8 cellular contexts compared by ENCODE assay signal in genomic region chr1:152110365-152110859, GRCh38. TPM values are rescaled to one million over a fixed set of nuclear protein-coding genes. Genes with fewer than 3 reads are reported as not detected.
DNase-seq lines count a peak whose midpoint lies in the region; ATAC-seq and TF ChIP-seq lines count a peak whose summit lies in the region.

No MANE protein-coding gene starts in this region.

- ATAC-seq in HG02678 (IDR thresholded peaks at IDR 0.05; ENCODE audit: unreplicated experiment) (no peak), GM21786 (IDR thresholded peaks at IDR 0.05; ENCODE audit: unreplicated experiment) (no peak), HG03571 (IDR thresholded peaks at IDR 0.05; ENCODE audit: unreplicated experiment) (no peak)

- H3K9me3 ChIP-seq in BE2C (no peaks in the 10 kb centered on the region), HUES48 (ENCODE audit: control insufficient read depth, insufficient read depth, low read length) (peaks cover 12% of the 10 kb centered on the region), prostate gland (no peaks in the 10 kb centered on the region)

- H3K9ac ChIP-seq in HUES48 (ENCODE audit: low read depth, low read length) = no peak overlapping the region

- TF ChIP-seq CTCF in BE2C (IDR thresholded peaks at IDR 0.05; ENCODE audit: low read depth, low read length) = no peak
- TF ChIP-seq CTCF in VCaP (conservative IDR thresholded peaks at IDR 0.05) = no peak
- TF ChIP-seq CTCF in fibroblast of the aortic adventitia (IDR thresholded peaks at IDR 0.05; ENCODE audit: insufficient read depth, low read length) = no peak
- TF ChIP-seq CTCF in prostate gland (IDR thresholded peaks at IDR 0.05) = no peak

- no peaks in the 10 kb centered on the region for H3K4me1 ChIP-seq in BE2C
- peaks cover 8% of the 10 kb centered on the region for H3K4me1 ChIP-seq in HUES48 (ENCODE audit: control insufficient read depth, insufficient read depth, low read length)
- H3K4me1 ChIP-seq in prostate gland (replicated peaks) = peaks cover 8% of the 10 kb centered on the region

- H3K27ac ChIP-seq in HUES48 (ENCODE audit: low read depth, low read length) (no peak overlapping the region), VCaP (peak overlapping the region; percentile 45; the same call in 1 of the 2 replicates), prostate gland (no peak overlapping the region)

- peak overlapping the region; percentile 24 for H3K4me3 ChIP-seq in BE2C (ENCODE audit: low read depth, low read length)
- peak overlapping the region; percentile 45; the same call in 1 of the 2 replicates for H3K4me3 ChIP-seq in HUES48 (ENCODE audit: low read depth, low read length)
- peak overlapping the region; percentile 64 for H3K4me3 ChIP-seq in fibroblast of the aortic adventitia (ENCODE audit: low read depth, low read length)
- peak overlapping the region; percentile 16 to 30 for H3K4me3 ChIP-seq in prostate gland

- TF ChIP-seq POLR2A in prostate gland (IDR thresholded peaks at IDR 0.05) = no peak

- H3K27me3 ChIP-seq in BE2C = peaks cover 79% of the 10 kb centered on the region
- H3K27me3 ChIP-seq in HUES48 (ENCODE audit: control insufficient read depth, insufficient read depth, low read length) = peaks cover 100% of the 10 kb centered on the region
- H3K27me3 ChIP-seq in prostate gland (replicated peaks; ENCODE audit: insufficient read depth) = no peaks in the 10 kb centered on the region

- H3K36me3 ChIP-seq in BE2C (no peaks in the 10 kb centered on the region), HUES48 (ENCODE audit: control insufficient read depth, insufficient read depth, low read length) (no peaks in the 10 kb centered on the region), prostate gland (no peaks in the 10 kb centered on the region)

- 1% methylated on average over 31 of the region's 31 CpGs for WGBS in prostate gland

- no peak for DNase-seq in BE2C
- DNase-seq in fibroblast of the aortic adventitia (ENCODE audit: low read depth) = peak; percentile 48
- peak; percentile 12 for DNase-seq in prostate gland (ENCODE audit: low spot score)

- intact Hi-C loops in prostate gland (cut with DNase I) = no loop called here

RNA-seq across cellular contexts. Expression of gene TCHH, which starts 4.8 kb away (rescaled TPM):
- polyA plus RNA-seq in BE2C (2012; ENCODE audit: insufficient read depth, insufficient read length, low read depth) = not detected
- total RNA-seq in fibroblast of the aortic adventitia (ENCODE audit: low replicate concordance) (0.09 TPM in 1 of 2 replicates, not detected in the other), prostate gland (under 1 TPM in 1 of 2 donors, not detected in 1; 0.91 TPM)

RNA-seq across cellular contexts. Expression of gene TCHHL1, which starts 21.5 kb away (rescaled TPM):
- not detected for polyA plus RNA-seq in BE2C (2012; ENCODE audit: insufficient read depth, insufficient read length, low read depth)
- total RNA-seq in fibroblast of the aortic adventitia (ENCODE audit: low replicate concordance) (not detected in 2 replicates), prostate gland (not detected)

RNA-seq across cellular contexts. Expression of gene RPTN, which starts 48.6 kb away (rescaled TPM):
- polyA plus RNA-seq in BE2C (2012; ENCODE audit: insufficient read depth, insufficient read length, low read depth) = not detected
- not detected in 2 replicates for total RNA-seq in fibroblast of the aortic adventitia (ENCODE audit: low replicate concordance)
- total RNA-seq in prostate gland = not detected
